In the genomic region with DNA sequence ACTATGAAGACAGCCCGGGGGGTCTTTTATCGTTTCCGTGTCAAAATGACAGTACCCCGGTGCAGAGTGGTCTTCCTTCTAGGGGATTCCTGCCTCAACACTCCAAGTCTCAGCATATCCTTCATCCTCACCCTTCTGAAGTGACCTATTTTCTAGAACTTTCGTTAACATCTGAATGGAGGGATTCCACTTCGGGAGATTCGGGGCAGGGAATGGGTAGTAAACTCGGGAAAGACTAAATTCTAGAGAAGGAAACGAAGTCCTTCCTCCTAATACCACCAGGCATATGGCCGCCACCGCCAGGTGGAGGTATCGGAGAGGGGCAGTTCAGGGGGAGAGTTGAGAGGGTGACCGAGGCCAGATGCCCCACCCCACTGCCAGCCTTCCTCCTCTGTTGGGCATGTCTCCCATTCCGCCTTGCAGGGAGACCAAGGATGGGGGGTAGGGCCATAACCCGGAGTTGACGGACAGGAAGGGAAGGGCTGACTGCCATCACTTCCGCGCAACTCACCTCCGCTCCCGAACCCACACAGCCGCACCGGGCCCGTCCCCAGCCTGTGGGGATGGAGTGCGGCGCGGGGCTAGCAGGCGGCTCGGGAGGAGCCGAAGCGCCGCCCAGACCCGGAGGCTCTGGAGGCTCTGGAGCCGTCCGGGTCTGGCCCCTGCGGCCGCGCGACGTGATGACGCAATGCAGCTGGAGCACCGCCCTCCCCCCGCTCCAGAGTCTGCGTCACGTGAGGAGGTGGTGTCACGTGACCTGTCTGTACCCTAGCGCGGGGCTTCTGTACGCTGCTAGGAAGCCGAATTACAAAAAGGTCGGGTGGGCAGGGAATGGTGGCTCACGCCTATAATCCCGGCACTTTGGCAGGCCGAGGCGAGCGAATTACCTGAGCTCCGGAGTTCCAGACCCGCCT, we compare ENCODE assay signal across 8 cellular contexts. TPM values are rescaled to one million over a fixed set of nuclear protein-coding genes. Genes with fewer than 3 reads are reported as not detected.
A peak's percentile ranks its signal among the peaks of the same experiment; 100 is the strongest.
DNase-seq lines count a peak whose midpoint lies in the region; ATAC-seq and TF ChIP-seq lines count a peak whose summit lies in the region.

Gene KLHL12, minus strand, starts transcription at position 657 of the 914 bp plus-strand sequence. CDS start 2,072 bp downstream, outside the sequence.

- H3K79me2 ChIP-seq in PC-3 (ENCODE audit: low read length) = peaks cover 15% of the 10 kb centered on the region; the same call in 1 of the 2 replicates

- CTCF ChIA-PET in PC-3 (lab: Charles Lee) = interaction anchor here (0.6 to 1.0 kb wide), 3 partner anchors 27 to 114 kb away, joined by 4 to 8 read pairs (median 4); no protein-coding TSS in a partner anchor

- peak within 1 kb of the TSS; percentile 94 for H3K4me2 ChIP-seq in PC-3 (ENCODE audit: low read length)

- intact Hi-C loops in PC-3 (cut with micrococcal nuclease) = loop anchor here (1.0 to 2.0 kb wide), 5 partner anchors 27 to 72 kb away; partner anchors contain the start of gene RABIF

- POLR2A ChIA-PET in PC-3 (lab: Charles Lee; ENCODE audit: unreplicated experiment) = interaction anchor here (0.5 kb wide), 1 partner anchor 80 kb away, joined by 3 read pairs; the partner anchor contains the start of gene TMEM183A

- peaks cover 24% of the 10 kb centered on the region for H3K4me1 ChIP-seq in PC-3 (ENCODE audit: insufficient read depth, low read length)

- peak within 1 kb of the TSS; percentile 81 for H3K27ac ChIP-seq in PC-3 (ENCODE audit: low read length)

- H3K27me3 ChIP-seq in PC-3 (ENCODE audit: low read length) = no peaks in the 10 kb centered on the region

- H2AFZ ChIP-seq in PC-3 (ENCODE audit: low read length) = peak within 1 kb of the TSS; percentile 80

- no peaks in the 10 kb centered on the region for H3K36me3 ChIP-seq in PC-3 (ENCODE audit: low read depth, low read length)

- DNase-seq in DMS53 (lab: John Stamatoyannopoulos, UW) (peak; percentile 100), PC-3 (peak; percentile 98), activated T-cell treated with anti-CD3 and anti-CD28 coated beads for 48 hours (ENCODE audit: low read depth) (peak; percentile 93), epithelial cell of proximal tubule (ENCODE audit: low read depth) (peak; percentile 57), mucosa of gallbladder (ENCODE audit: low spot score) (peak; percentile 97)
- peak; percentile 92 for DNase-seq in Jurkat, Clone E6-1 (ENCODE audit: low read depth, low spot score)
- peak; percentile 87 to 90 for DNase-seq in stimulated activated CD8-positive, alpha-beta memory T cell treated with anti-CD3 and anti-CD28 coated beads, Interleukin-4, amount 100 ng/mL, for 4 hours (ENCODE audit: low read depth in 2 of 2, low spot score in 1 of 2)

- H3F3A ChIP-seq in PC-3 (ENCODE audit: low read length, unreplicated experiment) = no peaks in the 10 kb centered on the region

- TF ChIP-seq CTCF in PC-3 (conservative IDR thresholded peaks at IDR 0.05; ENCODE audit: low read depth, low read length) (peak; percentile 82), epithelial cell of proximal tubule (conservative IDR thresholded peaks at IDR 0.05; ENCODE audit: low read depth, low read length) (peak; percentile 74)

- no peaks in the 10 kb centered on the region for H3K9me3 ChIP-seq in PC-3 (ENCODE audit: low read length)

- no peaks in the 10 kb centered on the region for H4K20me1 ChIP-seq in PC-3 (ENCODE audit: low read length)

- TSS peak; percentile 73 for BruUV-seq in PC-3 (replicated peaks; lab: Mats Ljungman, UMichigan)

- no peaks in the 10 kb centered on the region for H3K9me2 ChIP-seq in PC-3 (replicated peaks; ENCODE audit: low read length)

- ATAC-seq in GM21619 (IDR thresholded peaks at IDR 0.05; ENCODE audit: unreplicated experiment) (peak; percentile 85), PC-3 (peak; percentile 97)

- peak within 1 kb of the TSS; percentile 79 for H3K9ac ChIP-seq in PC-3 (ENCODE audit: low read length)

- H3K4me3 ChIP-seq in Jurkat, Clone E6-1 (ENCODE audit: low read length) = peak within 1 kb of the TSS; percentile 100
- H3K4me3 ChIP-seq in PC-3 (ENCODE audit: low read length) (peak within 1 kb of the TSS; percentile 82), epithelial cell of proximal tubule (ENCODE audit: low read depth, low read length) (peak within 1 kb of the TSS; percentile 90)

RNA-seq across cellular contexts. Expression of gene KLHL12, which starts in this region (rescaled TPM):
- polyA plus RNA-seq in Jurkat, Clone E6-1 (2012; ENCODE audit: insufficient read depth, insufficient read length) = 36.9 TPM
- total RNA-seq in PC-3 (2014; rRNA removed) (25.2 and 26.7 TPM in 2 replicates), epithelial cell of proximal tubule (19.2 and 25.9 TPM in 2 replicates), mucosa of gallbladder (26.8 TPM)

Comparison
In these comparisons a context has a peak if more than half of its experiments do, and no peak if none do; other contexts are left out.
1. Peak in every context shown above with its lines: DNase-seq, ATAC-seq, H3K4me3 ChIP-seq and H3K27ac ChIP-seq.